In the genomic region with DNA sequence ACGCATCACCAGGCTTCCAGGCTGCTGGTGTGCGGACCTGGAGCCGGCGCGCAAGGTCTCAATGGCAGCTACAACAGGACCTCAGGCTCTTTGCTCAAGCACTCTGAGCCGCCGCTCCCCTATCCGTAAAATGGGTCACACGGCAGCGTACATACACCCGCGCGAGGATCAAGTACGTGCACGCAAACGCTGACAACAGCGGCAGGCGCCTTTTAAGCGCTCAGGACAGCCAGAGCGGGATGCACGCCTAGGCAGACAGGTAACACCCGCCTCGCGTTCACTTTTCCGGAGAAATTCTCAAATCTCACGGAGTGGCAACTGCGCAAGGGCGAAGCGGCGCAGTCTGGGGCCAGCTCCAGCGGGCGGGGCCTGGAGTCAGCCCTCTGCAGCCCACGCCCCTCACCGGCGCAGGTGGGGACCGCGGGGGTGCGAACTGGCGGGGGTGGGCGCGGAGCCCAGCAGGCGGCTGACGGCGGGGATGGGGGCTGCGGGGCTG, we compare ENCODE assay signal across 8 cellular contexts. TPM values are rescaled to one million over a fixed set of nuclear protein-coding genes. Genes with fewer than 3 reads are reported as not detected.
DNase-seq lines count a peak whose midpoint lies in the region; ATAC-seq and TF ChIP-seq lines count a peak whose summit lies in the region.

No MANE protein-coding gene starts in this region.

- H3K36me3 ChIP-seq in IMR-90 (ENCODE audit: control insufficient read depth, insufficient read depth, low read length) (peaks cover 4% of the 10 kb centered on the region; the same call in 1 of the 2 replicates), adrenal gland (replicated peaks in 1 of 2) (no peaks in the 10 kb centered on the region), iPS DF 6.9 (ENCODE audit: control insufficient read depth, insufficient read depth, low read length) (0 out of 2 replicates have a peak, but pooled peaks cover 2% of the 10 kb centered on the region), gastrocnemius medialis (no peaks in the 10 kb centered on the region)

- H3K9me1 ChIP-seq in IMR-90 (ENCODE audit: insufficient read depth, low read length): peaks cover 3% of the 10 kb centered on the region; the same call in 1 of the 2 replicates

- H2BK120ac ChIP-seq in IMR-90 (ENCODE audit: low read depth, low read length): no peak overlapping the region

- peak overlapping the region; percentile 88 for H3K4me3 ChIP-seq in IMR-90 (ENCODE audit: insufficient read depth, low read depth, low read length)
- peak overlapping the region; percentile 59 to 90 (median 74) for H3K4me3 ChIP-seq in adrenal gland
- H3K4me3 ChIP-seq in iPS DF 6.9 (ENCODE audit: low read length): peak overlapping the region; percentile 99
- peak overlapping the region; percentile 74 to 90 (median 86) for H3K4me3 ChIP-seq in gastrocnemius medialis

- H2AK5ac ChIP-seq in IMR-90 (ENCODE audit: low read depth, low read length): peak overlapping the region; percentile 68; the same call in 1 of the 2 replicates

- ATAC-seq in GM21717 (IDR thresholded peaks at IDR 0.05; ENCODE audit: unreplicated experiment) (peak; percentile 75), IMR-90 (ENCODE audit: low read depth) (peak; percentile 84), gastrocnemius medialis (peak; percentile 68 to 74)

- H2AFZ ChIP-seq in IMR-90 (replicated peaks; ENCODE audit: low read length, poor library complexity): peak overlapping the region; percentile 96

- H4K20me1 ChIP-seq in IMR-90 (ENCODE audit: insufficient read depth, low read length): peaks cover 3% of the 10 kb centered on the region; the same call in 1 of the 2 replicates

- TF ChIP-seq RAD21 in IMR-90 (IDR thresholded peaks at IDR 0.05; ENCODE audit: low read length): no peak

- TF ChIP-seq POLR2A in IMR-90 (IDR thresholded peaks at IDR 0.05; ENCODE audit: low read depth, low read length) (no peak), adrenal gland (IDR thresholded peaks at IDR 0.05) (no peak), gastrocnemius medialis (IDR thresholded peaks at IDR 0.05) (no peak)

- intact Hi-C loops in IMR-90 (cut with micrococcal nuclease) (no loop called here), adrenal gland (cut with DNase I) (no loop called here), gastrocnemius medialis (cut with DNase I; ENCODE audit: low total_unique reads) (loop anchor here (5.0 kb wide), 1 partner anchor 100 kb away; no protein-coding TSS in a partner anchor)

- H3K4me1 ChIP-seq in IMR-90 (ENCODE audit: control insufficient read depth, insufficient read depth, low read length) (no peaks in the 10 kb centered on the region), adrenal gland (replicated peaks in 1 of 2) (peaks cover 0 to 9% of the 10 kb centered on the region in 2 donors), iPS DF 6.9 (ENCODE audit: control insufficient read depth, insufficient read depth, low read length) (peaks cover 2% of the 10 kb centered on the region), gastrocnemius medialis (peaks cover 16 to 18% of the 10 kb centered on the region in 2 donors)

- peak overlapping the region; percentile 22; the same call in 1 of the 2 replicates for H3K4ac ChIP-seq in IMR-90 (ENCODE audit: low read depth, low read length)

- BruUV-seq in IMR-90 (replicated peaks; lab: Mats Ljungman, UMichigan): no TSS peak

- H4K91ac ChIP-seq in IMR-90 (ENCODE audit: insufficient read depth, low read depth, low read length): peak overlapping the region; percentile 3; the same call in 1 of the 2 replicates

- POLR2A ChIA-PET in IMR-90 (lab: Charles Lee; ENCODE audit: unreplicated experiment): interaction anchor here (0.5 kb wide), 1 partner anchor 705 kb away, joined by 6 read pairs; no protein-coding TSS in a partner anchor

- H3K56ac ChIP-seq in IMR-90 (ENCODE audit: extremely low read depth, insufficient read depth, low read length): no peak overlapping the region

- peak overlapping the region; percentile 83 for H3K4me2 ChIP-seq in IMR-90 (ENCODE audit: low read depth, low read length)

- peaks cover 35 to 54% of the 10 kb centered on the region in 2 experiments for H3K79me1 ChIP-seq in IMR-90 (ENCODE audit: low read depth in 1 of 2, low read length in 2 of 2)

- no peak for TF ChIP-seq CTCF in IMR-90 (conservative IDR thresholded peaks at IDR 0.05; ENCODE audit: low read depth, low read length)
- no peak for TF ChIP-seq CTCF in adrenal gland (IDR thresholded peaks at IDR 0.05)
- TF ChIP-seq CTCF in gastrocnemius medialis (IDR thresholded peaks at IDR 0.05 in 4 of 5, conservative IDR thresholded peaks at IDR 0.05 in 1 of 5): no peak

- H2AK9ac ChIP-seq in IMR-90 (replicated peaks; ENCODE audit: low read depth, low read length, poor library complexity): peak overlapping the region; percentile 22

- H3K23ac ChIP-seq in IMR-90 (ENCODE audit: low read depth, low read length): peak overlapping the region; percentile 10; the same call in 1 of the 2 replicates

- H3K18ac ChIP-seq in IMR-90 (ENCODE audit: low read depth, low read length): no peak overlapping the region

- peak overlapping the region; percentile 37; the same call in 1 of the 2 replicates for H4K5ac ChIP-seq in IMR-90 (ENCODE audit: low read depth, low read length)

- H3K27me3 ChIP-seq in IMR-90 (ENCODE audit: control insufficient read depth, insufficient read depth, low read length): no peaks in the 10 kb centered on the region
- H3K27me3 ChIP-seq in adrenal gland: no peaks in the 10 kb centered on the region
- no peaks in the 10 kb centered on the region for H3K27me3 ChIP-seq in iPS DF 6.9 (ENCODE audit: control insufficient read depth, insufficient read depth, low read length)
- no peaks in the 10 kb centered on the region for H3K27me3 ChIP-seq in gastrocnemius medialis

- WGBS in IMR-90 (ENCODE audit: extremely low coverage in 2 of 2, insufficient read length in 1 of 2), 2 experiments: 1% methylated on average over 39 of the region's 45 CpGs; no CpG with 5 or more reads in 1 of the 2 experiments
- 1 to 2% (median 2%) methylated on average over 10 to 45 of the region's 45 CpGs for WGBS in adrenal gland, 4 donors
- no CpG with 5 or more reads among the region's 45 CpGs for WGBS in iPS DF 6.9 (ENCODE audit: insufficient coverage, insufficient read length)

- no peak overlapping the region for H2BK20ac ChIP-seq in IMR-90 (ENCODE audit: low read depth, low read length)

- peak overlapping the region; percentile 41 for H3K9ac ChIP-seq in IMR-90 (ENCODE audit: low read depth, low read length)

- dilution Hi-C loops in IMR-90 (cut with HindIII; ENCODE audit: low sequenced_read_pairs, unreplicated experiment): no loop called here

- H2BK5ac ChIP-seq in IMR-90 (ENCODE audit: low read depth, low read length, poor library complexity, severe bottlenecking): no peak overlapping the region

- peak overlapping the region; percentile 1; the same call in 1 of the 2 replicates for H3K14ac ChIP-seq in IMR-90 (replicated peaks; ENCODE audit: low read depth, low read length)

- H2BK15ac ChIP-seq in IMR-90 (ENCODE audit: low read depth, low read length): no peak overlapping the region

- in situ Hi-C loops in IMR-90 (cut with MboI; ENCODE audit: low sequenced_read_pairs) (no loop called here), gastrocnemius medialis (cut with MboI; ENCODE audit: low sequenced_read_pairs in 4 of 4) (no loop called here)

- H3K9me3 ChIP-seq in IMR-90 (ENCODE audit: control insufficient read depth, insufficient read depth, low read length): no peaks in the 10 kb centered on the region
- H3K9me3 ChIP-seq in adrenal gland (replicated peaks in 1 of 3): no peaks in the 10 kb centered on the region
- H3K9me3 ChIP-seq in iPS DF 6.9 (ENCODE audit: control insufficient read depth, insufficient read depth, low read length): no peaks in the 10 kb centered on the region
- no peaks in the 10 kb centered on the region for H3K9me3 ChIP-seq in gastrocnemius medialis

- H4K8ac ChIP-seq in IMR-90 (ENCODE audit: low read depth in 2 of 2, low read length in 2 of 2): peak overlapping the region in 1 of 2 experiments; percentile 29; a peak in 1 of 4 replicates

- DNase-seq in Daoy (ENCODE audit: low read depth) (peak; percentile 72), IMR-90 (peak; percentile 34), T-helper 2 cell (peak; percentile 50 to 88 (median 73)), adrenal gland (peak; percentile 33 to 61 (median 42)), iPS DF 6.9 (ENCODE audit: low read depth, low spot score) (no peak), gastrocnemius medialis (no peak), dedifferentiated amniotic fluid mesenchymal stem cell (ENCODE audit: extremely low spot score) (no peak)

- peak overlapping the region; percentile 21 for H3K27ac ChIP-seq in IMR-90 (ENCODE audit: insufficient read depth, low read length)
- H3K27ac ChIP-seq in adrenal gland: peak overlapping the region in 4 of 5 donors; percentile 81 to 93 (median 84)
- H3K27ac ChIP-seq in iPS DF 6.9 (ENCODE audit: low read length): no peak overlapping the region
- H3K27ac ChIP-seq in gastrocnemius medialis: peak overlapping the region; percentile 71 to 83 (median 80)

- CTCF ChIA-PET in IMR-90 (lab: Yijun Ruan, JAX): no interaction called here

TF ChIP-seq in IMR-90, 13 proteins besides CTCF, POLR2A, EP300 and RAD21:
- TF ChIP-seq FOS (IDR thresholded peaks at IDR 0.05; ENCODE audit: low read depth, low read length) (no peak), RCOR1 (IDR thresholded peaks at IDR 0.05; ENCODE audit: insufficient replicate concordance, low read length) (no peak), NFE2L2 (IDR thresholded peaks at IDR 0.05; ENCODE audit: low read depth, low read length) (no peak), MAZ (IDR thresholded peaks at IDR 0.05; ENCODE audit: borderline replicate concordance, low read depth, low read length) (0 out of 2 replicates have a peak, but pooled peaks have one; percentile 10), CHD1 (IDR thresholded peaks at IDR 0.05; ENCODE audit: low read depth, low read length) (no peak), MXI1 (IDR thresholded peaks at IDR 0.05; ENCODE audit: borderline replicate concordance, low read depth, low read length) (peak; percentile 28; the same call in 1 of the 2 replicates)

RNA-seq across cellular contexts. Expression of a gene that starts 0.5 kb away (rescaled TPM):
- 38.2 and 46.2 TPM in 2 replicates for total RNA-seq in Daoy (2014; rRNA removed; shearing (Covaris generic))
- total RNA-seq in IMR-90 (2012; rRNA removed) (37.3 and 39.4 TPM in 2 replicates), adrenal gland (10 to 100 TPM; 12.7 to 20.6 (median 18.7) TPM), gastrocnemius medialis (10 to 100 TPM; 12.6 to 16.4 (median 15.0) TPM)
- polyA plus RNA-seq in IMR-90 (2012; rRNA removed) (12.8 and 13.1 TPM in 2 replicates), adrenal gland (10 to 100 TPM in 1 of 3 donors, 1 to 10 TPM in 2; 4.9 to 14.6 (median 5.1) TPM)
- 5.9 and 6.1 TPM in 2 replicates for polyA plus RNA-seq in IMR-90 (2012; cell fraction: cytosol; rRNA removed)
- 6.9 and 14.1 TPM in 2 replicates for polyA plus RNA-seq in IMR-90 (2012; cell fraction: nucleus; rRNA removed; ENCODE audit: low replicate concordance)

RNA-seq across cellular contexts. Expression of a gene that starts 35.5 kb away (rescaled TPM):
- total RNA-seq in Daoy (2014; rRNA removed; shearing (Covaris generic)): 2.9 and 6.8 TPM in 2 replicates
- total RNA-seq in IMR-90 (2012; rRNA removed) (0.36 and 0.56 TPM in 2 replicates), adrenal gland (1 to 10 TPM in 2 of 8 donors, under 1 TPM in 3, not detected in 3; 0.29 to 2.4 (median 0.61) TPM), gastrocnemius medialis (under 1 TPM in 1 of 4 donors, not detected in 3; 0.97 TPM)
- polyA plus RNA-seq in IMR-90 (2012; rRNA removed) (0.39 and 0.59 TPM in 2 replicates), adrenal gland (under 1 TPM in 1 of 3 donors, not detected in 2; 0.27 TPM)
- 0.29 and 0.60 TPM in 2 replicates for polyA plus RNA-seq in IMR-90 (2012; cell fraction: cytosol; rRNA removed)
- 0.79 and 1.5 TPM in 2 replicates for polyA plus RNA-seq in IMR-90 (2012; cell fraction: nucleus; rRNA removed; ENCODE audit: low replicate concordance)

Comparison
In these comparisons a context has a peak if more than half of its experiments do, and no peak if none do; other contexts are left out.
1. DNase-seq: peak in Daoy (single experiment), IMR-90 (single experiment), T-helper 2 cell (5 of 5) and adrenal gland (7 of 7); none in iPS DF 6.9 (single experiment), gastrocnemius medialis (0 of 2) and dedifferentiated amniotic fluid mesenchymal stem cell (single experiment).
2. Peak in every context shown above with its lines, with median percentiles within 50 percentile points of each other: ATAC-seq and H3K4me3 ChIP-seq.